Comparison of ENCODE assay signal across 33 cellular contexts in the genomic region with DNA sequence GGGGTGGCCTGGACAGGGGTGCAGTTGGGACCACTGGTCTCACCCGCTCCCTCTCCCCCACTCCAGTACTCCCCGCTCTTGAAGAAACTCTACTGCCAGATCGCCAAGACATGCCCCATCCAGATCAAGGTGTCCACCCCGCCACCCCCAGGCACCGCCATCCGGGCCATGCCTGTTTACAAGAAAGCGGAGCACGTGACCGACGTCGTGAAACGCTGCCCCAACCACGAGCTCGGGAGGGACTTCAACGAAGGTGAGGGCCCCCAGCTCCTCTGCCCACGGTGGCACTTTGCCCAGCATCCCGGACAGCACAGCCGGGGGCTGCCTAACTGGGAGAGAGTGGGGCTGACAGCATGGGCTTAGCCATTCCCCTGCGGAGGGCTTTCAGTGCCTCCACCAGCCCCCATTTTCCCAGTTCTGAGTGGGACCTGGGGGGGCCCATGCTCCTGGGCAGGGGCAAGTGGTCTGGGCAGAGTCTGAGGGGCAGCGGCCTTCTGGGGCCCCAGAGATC. TPM values are rescaled to one million over a fixed set of nuclear protein-coding genes. Genes with fewer than 3 reads are reported as not detected.
"Had no signal": no experiment of that assay in that cellular context is flagged by ENCODE, and none has a peak within 500 bp of the region (broad histone marks: within the 10 kb centered on the region; RNA-seq: fewer than 3 reads in every experiment).

No MANE protein-coding gene starts in this region.

- DNase-seq: colonic mucosa; effector CD8-positive, alpha-beta T cell; endodermal cell; foreskin fibroblast; gastrocnemius medialis; heart left ventricle; kidney; natural killer cell; stimulated activated CD4-positive, alpha-beta T cell treated with anti-CD3 and anti-CD28 coated beads, Interleukin-12 subunit alpha, Interleukin-12 subunit beta, amount 100 ng/mL, for 4 hours; stimulated activated CD4-positive, alpha-beta T cell treated with anti-CD3 and anti-CD28 coated beads, Interleukin-1b, Interleukin-23, amount 100 ng/mL, for 48 hours; stimulated activated CD4-positive, alpha-beta T cell treated with anti-CD3 and anti-CD28 coated beads, Interleukin-4, amount 100 ng/mL, for 1 hour; stimulated activated CD8-positive, alpha-beta memory T cell treated with anti-CD3 and anti-CD28 coated beads, Interleukin-4, amount 100 ng/mL, for 48 hours; stimulated activated naive CD8-positive, alpha-beta T cell treated with anti-CD3 and anti-CD28 coated beads, Interleukin-15, Interleukin-2, amounts not matched to agents 100 U/mL and 50 U/mL, for 24 hours; upper lobe of right lung; uterus had no signal

- H3K9ac ChIP-seq: parathyroid adenoma had no signal

- H3K4me1 ChIP-seq: colonic mucosa, gastrocnemius medialis, parathyroid adenoma, prostate gland, uterus had no signal

- H2AFZ ChIP-seq: hepatocyte, parathyroid adenoma had no signal

- H3K36me3 ChIP-seq: colonic mucosa, gastrocnemius medialis, heart left ventricle, prostate gland, right atrium auricular region, thoracic aorta, tibial nerve, upper lobe of right lung, uterus had no signal

- H3K4me2 ChIP-seq: hepatocyte, smooth muscle cell had no signal

- H3K79me2 ChIP-seq: hepatocyte, parathyroid adenoma had no signal

- H3K27ac Mint-ChIP-seq: dendritic cell treated with granulocyte-macrophage colony-stimulating factor and Interleukin-4, amounts not matched to agents 40 ng/mL and 50 ng/mL, for 4 days; endodermal cell; memory B cell; natural killer cell had no signal

- ATAC-seq: esophagus mucosa; gastrocnemius medialis; heart left ventricle; left lobe of liver; sciatic nerve; stimulated activated naive CD8-positive, alpha-beta T cell treated with anti-CD3 and anti-CD28 coated beads, Interleukin-15, Interleukin-2, amounts not matched to agents 100 U/mL and 50 U/mL, for 24 hours; upper lobe of right lung had no signal

- H3K27ac ChIP-seq: colonic mucosa, epithelial cell of prostate, gastrocnemius medialis, heart left ventricle, hepatocyte, parathyroid adenoma, prostate gland, right atrium auricular region, thoracic aorta, tibial nerve, upper lobe of right lung, uterus had no signal

- H3K27me3 ChIP-seq: colonic mucosa, hepatocyte, right atrium auricular region had no signal

- H3K9me3 ChIP-seq: colonic mucosa, gastrocnemius medialis, heart left ventricle, prostate gland, right atrium auricular region, thoracic aorta, tibial nerve, upper lobe of right lung, uterus had no signal

- H3K36me3 Mint-ChIP-seq: natural killer cell had no signal

- H3K4me3 ChIP-seq: colonic mucosa, gastrocnemius medialis, heart left ventricle, hepatocyte, lung, prostate gland, right atrium auricular region, smooth muscle cell, thoracic aorta, tibial nerve, upper lobe of right lung, uterus had no signal

- H3K4me1 Mint-ChIP-seq: endodermal cell had no signal

- H3K9me3 Mint-ChIP-seq: dendritic cell treated with granulocyte-macrophage colony-stimulating factor and Interleukin-4, amounts not matched to agents 40 ng/mL and 50 ng/mL, for 4 days; endodermal cell; memory B cell had no signal

- H3K4me3 Mint-ChIP-seq: dendritic cell treated with granulocyte-macrophage colony-stimulating factor and Interleukin-4, amounts not matched to agents 40 ng/mL and 50 ng/mL, for 4 days; endodermal cell; memory B cell had no signal

RNA-seq across cellular contexts. Expression of a gene that starts 30.2 kb away (rescaled TPM):
- total RNA-seq: colonic mucosa, endodermal cell, esophagus mucosa, heart left ventricle, kidney, left lobe of liver, liver, lung, mononuclear cell, natural killer cell, osteoblast, right atrium auricular region, sciatic nerve, smooth muscle cell, thoracic aorta, tibial nerve, upper lobe of right lung, uterus had no signal
- polyA plus RNA-seq: heart left ventricle, liver, lung, neural cell, smooth muscle cell had no signal

RNA-seq across cellular contexts. Expression of a gene that starts 50.5 kb away (rescaled TPM):
- total RNA-seq: osteoblast had no signal
- polyA plus RNA-seq: neural cell had no signal
